8 cellular contexts compared by ENCODE assay signal in genomic region chr15:34223904-34224596, GRCh38. TPM values are rescaled to one million over a fixed set of nuclear protein-coding genes. Genes with fewer than 3 reads are reported as not detected.
DNase-seq lines count a peak whose midpoint lies in the region; ATAC-seq and TF ChIP-seq lines count a peak whose summit lies in the region.

No MANE protein-coding gene starts in this region.

- no peaks in the 10 kb centered on the region for H3K9me3 ChIP-seq in Panc1 (ENCODE audit: control insufficient read depth, insufficient read depth, low read depth, low read length)
- H3K9me3 ChIP-seq in endocrine pancreas (ENCODE audit: control insufficient read depth, low read length) = no peaks in the 10 kb centered on the region

- H3K4me3 ChIP-seq in Panc1 (ENCODE audit: low read depth in 2 of 2, low read length in 2 of 2) (peak overlapping the region; percentile 84 to 97), endocrine pancreas (ENCODE audit: control insufficient read depth, insufficient read depth, low read length) (peak overlapping the region; percentile 85)

- no peak for TF ChIP-seq CTCF in Panc1 (IDR thresholded peaks at IDR 0.05)

- in situ Hi-C loops in Panc1 (cut with HindIII; ENCODE audit: low pct_unique_long_range_greater_than_20kb, low sequenced_read_pairs) = no loop called here

- no peak overlapping the region for H3K9ac ChIP-seq in endocrine pancreas (ENCODE audit: control insufficient read depth, insufficient read depth, low read length)

- POLR2A ChIA-PET in Panc1 (lab: Charles Lee) = interaction anchor here (0.6 to 0.7 kb wide), 3 partner anchors 11 to 113 kb away, joined by 3 read pairs; partner anchors contain the start of gene SLC12A6

- H3K27ac Mint-ChIP-seq in activated CD4-positive, alpha-beta T cell treated with anti-CD3 and anti-CD28 coated beads, Interleukin-2, amount 10 ng/mL, durations not matched to agents 24 days and 14 days = peak overlapping the region; percentile 89

- H3K36me3 ChIP-seq in Panc1 (ENCODE audit: control insufficient read depth, insufficient read depth, low read length) = no peaks in the 10 kb centered on the region
- H3K36me3 ChIP-seq in endocrine pancreas (ENCODE audit: control insufficient read depth, insufficient read depth, low read length) = peaks cover 2% of the 10 kb centered on the region

- peak; percentile 23; the same call in 1 of the 2 replicates for ATAC-seq in Panc1
- no peak for ATAC-seq in GM18511 (IDR thresholded peaks at IDR 0.05; ENCODE audit: unreplicated experiment)

- peaks cover 26% of the 10 kb centered on the region for H3K4me1 Mint-ChIP-seq in activated CD4-positive, alpha-beta T cell treated with anti-CD3 and anti-CD28 coated beads, Interleukin-2, amount 10 ng/mL, durations not matched to agents 24 days and 14 days

- peak overlapping the region; percentile 95 for H3K4me3 Mint-ChIP-seq in activated CD4-positive, alpha-beta T cell treated with anti-CD3 and anti-CD28 coated beads, Interleukin-2, amount 10 ng/mL, durations not matched to agents 24 days and 14 days

- no peaks in the 10 kb centered on the region for H3K9me3 Mint-ChIP-seq in activated CD4-positive, alpha-beta T cell treated with anti-CD3 and anti-CD28 coated beads, Interleukin-2, amount 10 ng/mL, durations not matched to agents 24 days and 14 days

- no peaks in the 10 kb centered on the region for H3K27me3 ChIP-seq in Panc1 (ENCODE audit: control insufficient read depth, insufficient read depth, low read length)
- no peaks in the 10 kb centered on the region for H3K27me3 ChIP-seq in endocrine pancreas (ENCODE audit: control insufficient read depth, insufficient read depth, low read length)

- TSS peak; percentile 83 for BruUV-seq in Panc1 (replicated peaks; lab: Mats Ljungman, UMichigan)

- intact Hi-C loops in activated CD4-positive, alpha-beta T cell treated with anti-CD3 and anti-CD28 coated beads, Interleukin-2, amount 10 ng/mL, durations not matched to agents 24 days and 14 days (cut with micrococcal nuclease) = loop anchor here (1.0 kb wide), 1 partner anchor 143 kb away; the partner anchor contains the start of gene LPCAT4
- intact Hi-C loops in Panc1 (cut with micrococcal nuclease; ENCODE audit: unreplicated experiment) = no loop called here

- H3K27me3 Mint-ChIP-seq in activated CD4-positive, alpha-beta T cell treated with anti-CD3 and anti-CD28 coated beads, Interleukin-2, amount 10 ng/mL, durations not matched to agents 24 days and 14 days = no peaks in the 10 kb centered on the region

- DNase-seq in activated CD4-positive, alpha-beta T cell treated with anti-CD3 and anti-CD28 coated beads, Interleukin-2, amount 10 ng/mL, durations not matched to agents 24 days and 14 days = peak; percentile 60
- DNase-seq in activated CD4-positive, alpha-beta T cell treated with anti-CD3 and anti-CD28 coated beads for 1 hour = no peak
- DNase-seq in Panc1 (ENCODE audit: low read depth, low spot score) (no peak), myocyte (ENCODE audit: low read depth) (peak; percentile 13), GF-D8 (lab: John Stamatoyannopoulos, UW) (no peak)
- DNase-seq in NK-92 treated with Interleukin-12 subunit alpha and Interleukin-12 subunit beta, amount 100 ng/mL, for 24 hours (lab: John Stamatoyannopoulos, UW) = no peak

- CTCF ChIA-PET in Panc1 (lab: Charles Lee) = no interaction called here

- H3K4me1 ChIP-seq in Panc1 (ENCODE audit: control insufficient read depth, insufficient read depth, low read length) (peaks cover 4% of the 10 kb centered on the region), endocrine pancreas (ENCODE audit: control insufficient read depth, insufficient read depth, low read length) (peaks cover 9% of the 10 kb centered on the region)

- peak overlapping the region; percentile 89 for H3K27ac ChIP-seq in Panc1 (ENCODE audit: low read length)

- peaks cover 21% of the 10 kb centered on the region for H3K36me3 Mint-ChIP-seq in activated CD4-positive, alpha-beta T cell treated with anti-CD3 and anti-CD28 coated beads, Interleukin-2, amount 10 ng/mL, durations not matched to agents 24 days and 14 days (ENCODE audit: low read depth)

RNA-seq across cellular contexts. Expression of gene EMC4, which starts 0.8 kb away (rescaled TPM):
- total RNA-seq in activated CD4-positive, alpha-beta T cell treated with anti-CD3 and anti-CD28 coated beads, Interleukin-2, amount 10 ng/mL, durations not matched to agents 24 days and 14 days = 102 and 105 TPM in 2 replicates
- total RNA-seq in Panc1 (2021; ENCODE audit: unreplicated experiment) (99.2 TPM), myocyte (131 and 142 TPM in 2 replicates)
- polyA plus RNA-seq in Panc1 (2012; ENCODE audit: insufficient read length) = 161 TPM
- 127 TPM for polyA plus RNA-seq in myocyte (2012)

RNA-seq across cellular contexts. Expression of gene KATNBL1, which starts 14.2 kb away (rescaled TPM):
- 41.1 and 44.2 TPM in 2 replicates for total RNA-seq in activated CD4-positive, alpha-beta T cell treated with anti-CD3 and anti-CD28 coated beads, Interleukin-2, amount 10 ng/mL, durations not matched to agents 24 days and 14 days
- total RNA-seq in Panc1 (2021; ENCODE audit: unreplicated experiment) = 46.1 TPM
- polyA plus RNA-seq in Panc1 (2012; ENCODE audit: insufficient read length) = 14.7 TPM
- 69.8 and 80.0 TPM in 2 replicates for total RNA-seq in myocyte
- 20.0 TPM for polyA plus RNA-seq in myocyte (2012)

Comparison
In these comparisons a context has a peak if more than half of its experiments do, and no peak if none do; other contexts are left out.
1. DNase-seq: peak in activated CD4-positive, alpha-beta T cell treated with anti-CD3 and anti-CD28 coated beads, Interleukin-2, amount 10 ng/mL, durations not matched to agents 24 days and 14 days (single experiment) and myocyte (single experiment); none in activated CD4-positive, alpha-beta T cell treated with anti-CD3 and anti-CD28 coated beads for 1 hour (single experiment), Panc1 (single experiment), NK-92 treated with Interleukin-12 subunit alpha and Interleukin-12 subunit beta, amount 100 ng/mL, for 24 hours (single experiment) and GF-D8 (single experiment).